ENCODE assay signal across 8 cellular contexts in the genomic region with DNA sequence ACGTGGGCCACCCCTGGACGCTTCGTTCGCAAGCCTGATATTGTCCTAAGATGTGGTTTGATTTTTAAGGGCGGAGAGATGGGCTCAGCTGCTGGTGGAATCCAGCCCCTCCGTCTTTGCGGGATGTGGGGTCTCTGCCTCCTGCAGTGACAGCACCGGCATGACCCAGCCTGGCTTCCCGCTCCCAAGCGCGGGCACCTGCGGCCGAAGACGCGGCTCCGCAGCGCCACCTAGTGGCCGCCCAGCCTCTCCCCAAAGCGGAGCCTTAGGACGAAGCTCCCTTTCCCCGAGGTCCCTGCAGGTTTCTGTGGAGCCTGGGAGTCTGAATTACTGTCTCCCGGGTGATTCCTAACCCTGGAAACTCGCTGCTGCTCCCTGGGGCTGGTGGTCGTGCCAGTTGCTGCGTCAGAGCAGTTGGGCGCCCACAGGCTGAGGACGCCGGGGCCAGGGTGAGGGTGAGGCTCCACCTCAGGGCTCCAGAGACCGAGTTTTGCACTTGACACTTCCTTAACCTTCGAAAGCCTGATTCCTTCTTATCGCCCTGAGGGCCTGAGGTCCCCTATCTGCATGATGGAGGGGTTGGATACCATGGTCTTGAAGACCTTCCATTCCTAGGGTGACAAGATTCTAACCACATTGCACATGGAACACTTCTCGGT.
DNase-seq lines count a peak whose midpoint lies in the region.

No MANE protein-coding gene starts in this region.

- H3K27me3 ChIP-seq in HAP-1 (ENCODE audit: low read depth) = peaks cover 2% of the 10 kb centered on the region; the same call in 1 of the 2 replicates

- no peaks in the 10 kb centered on the region for H3K9me3 ChIP-seq in HAP-1

- DNase-seq in DMS153 (lab: John Stamatoyannopoulos, UW) = peak; percentile 7
- DNase-seq in DMS153 treated with DMSO at 0.1 percent for 48 hours (lab: John Stamatoyannopoulos, UW; ENCODE audit: unreplicated experiment) = no peak
- peak; percentile 49 to 76 for DNase-seq in HAP-1 (ENCODE audit: low spot score in 2 of 2)
- DNase-seq in NCI-H1105 (lab: John Stamatoyannopoulos, UW) = peak; percentile 36
- peak; percentile 57 for DNase-seq in activated CD4-positive, alpha-beta T cell treated with anti-CD3 and anti-CD28 coated beads, Interleukin-2, amount 50 U/mL, for 1 hour
- DNase-seq in ecto neural progenitor cell (ENCODE audit: low spot score) = peak; percentile 82
- peak; percentile 22 for DNase-seq in middle frontal gyrus (ENCODE audit: extremely low spot score, low spot score)
- peak; percentile 30 to 75 (median 46) for DNase-seq in stimulated activated naive CD4-positive, alpha-beta T cell (lab: John Stamatoyannopoulos, UW)

- no peak overlapping the region for H3K4me3 ChIP-seq in HAP-1

- H3K4me1 ChIP-seq in HAP-1 = no peaks in the 10 kb centered on the region; the same call in 1 of the 2 replicates

- no peaks in the 10 kb centered on the region for H3K36me3 ChIP-seq in HAP-1 (replicated peaks)

- in situ Hi-C loops in HAP-1 (cut with MboI; ENCODE audit: low sequenced_read_pairs) = no loop called here
